In genomic region chr6:13711384-13711725, GRCh38 we compare ENCODE assay signal across 8 cellular contexts. TPM values are rescaled to one million over a fixed set of nuclear protein-coding genes. Genes with fewer than 3 reads are reported as not detected.
DNase-seq lines count a peak whose midpoint lies in the region; ATAC-seq and TF ChIP-seq lines count a peak whose summit lies in the region.

No MANE protein-coding gene starts in this region.

- peak overlapping the region; percentile 91 for H3K27ac ChIP-seq in SJSA1
- H3K27ac ChIP-seq in dorsolateral prefrontal cortex = peak overlapping the region in 57 of 59 donors; percentile 79 to 99 (median 93)

- H3K36me3 Mint-ChIP-seq in natural killer cell = no peaks in the 10 kb centered on the region

- CTCF ChIA-PET in BJ (lab: Yijun Ruan, JAX) = interaction anchor here (0.8 to 1.4 kb wide), 3 partner anchors 53 to 137 kb away, joined by 3 to 4 read pairs (median 3); partner anchors contain the start of gene SIRT5

- peaks cover 12% of the 10 kb centered on the region for H3K4me1 ChIP-seq in SJSA1 (replicated peaks)

- no peaks in the 10 kb centered on the region for H3K27me3 Mint-ChIP-seq in natural killer cell (ENCODE audit: low read depth in 2 of 2)

- H3K9me3 ChIP-seq in SJSA1 (replicated peaks) = 0 out of 2 replicates have a peak, but pooled peaks cover 2% of the 10 kb centered on the region

- H3K27ac Mint-ChIP-seq in natural killer cell = peak overlapping the region in 1 of 2 donors; percentile 87

- DNase-seq in BJ (ENCODE audit: low read depth) (no peak), SJSA1 (ENCODE audit: low read depth in 1 of 2, low spot score in 2 of 2) (peak; percentile 47 to 70), dorsolateral prefrontal cortex (peak in 1 of 10 donors; percentile 49), natural killer cell (peak; percentile 75), NCI-H2196 (lab: John Stamatoyannopoulos, UW; ENCODE audit: unreplicated experiment) (no peak), cerebellum (ENCODE audit: low spot score) (no peak)

- TF ChIP-seq CTCF in BJ (IDR thresholded peaks at IDR 0.05; ENCODE audit: insufficient read depth, low read depth, low read length) (no peak), dorsolateral prefrontal cortex (IDR thresholded peaks at IDR 0.05 in 54 of 56, conservative IDR thresholded peaks at IDR 0.05 in 2 of 56; ENCODE audit: low read depth in 1 of 56, partially characterized antibody in 56 of 56) (peak in 9 of 56 donors; percentile 10 to 25 (median 15)), natural killer cell (IDR thresholded peaks at IDR 0.05) (no peak)

- no peaks in the 10 kb centered on the region for H3K9me3 Mint-ChIP-seq in natural killer cell

- peaks cover 46 to 47% of the 10 kb centered on the region in 2 donors for H3K4me1 Mint-ChIP-seq in natural killer cell

- peak overlapping the region; percentile 71 for H3K4me3 Mint-ChIP-seq in natural killer cell

- intact Hi-C loops in dorsolateral prefrontal cortex (cut with DNase I) = loop anchor here (1.0 to 5.0 kb wide), 6 partner anchors 56 to 224 kb away; partner anchors contain the start of genes MCUR1 (in 2 of the 2), NOL7 (in 2 of the 2), GFOD1 (in 1 of the 2) and SIRT5 (in 1 of the 2)
- intact Hi-C loops in natural killer cell (cut with micrococcal nuclease) = loop anchor here (5.0 kb wide), 1 partner anchor 44 kb away; no protein-coding TSS in a partner anchor

- H3K27me3 ChIP-seq in BJ (ENCODE audit: control insufficient read depth, insufficient read depth, low read length) (no peaks in the 10 kb centered on the region), SJSA1 (replicated peaks) (no peaks in the 10 kb centered on the region), dorsolateral prefrontal cortex (no peaks in the 10 kb centered on the region)

- POLR2A ChIA-PET in BJ (lab: Charles Lee) = no interaction called here

- H3K36me3 ChIP-seq in BJ (ENCODE audit: control insufficient read depth, insufficient read depth, low read length) = no peaks in the 10 kb centered on the region
- H3K36me3 ChIP-seq in SJSA1 = peaks cover 8% of the 10 kb centered on the region

- ATAC-seq in GM18909 (IDR thresholded peaks at IDR 0.05; ENCODE audit: poor library complexity, unreplicated experiment) (peak; percentile 50), HG03135 (IDR thresholded peaks at IDR 0.05; ENCODE audit: unreplicated experiment) (peak; percentile 54), natural killer cell (peak; percentile 43 to 64 (median 58))

- H3K4me3 ChIP-seq in BJ (ENCODE audit: low read depth, low read length) (peak overlapping the region; percentile 49), SJSA1 (peak overlapping the region; percentile 98), dorsolateral prefrontal cortex (peak overlapping the region in 58 of 59 donors; percentile 31 to 95 (median 80))

RNA-seq across cellular contexts. Expression of gene RANBP9, which starts 0.3 kb away (rescaled TPM):
- 14.4 and 23.4 TPM in 2 replicates for polyA plus RNA-seq in BJ (2011; rRNA removed)
- 12.9 and 19.1 TPM in 2 replicates for polyA minus RNA-seq in BJ (2011; rRNA and poly(A)+ RNA removed)
- 24.0 and 38.5 TPM in 2 replicates for total RNA-seq in SJSA1 (2014; rRNA removed; shearing (Covaris generic))
- 10 to 100 TPM; 48.7 to 98.0 (median 80.1) TPM for total RNA-seq in dorsolateral prefrontal cortex
- total RNA-seq in natural killer cell = 10 to 100 TPM; 52.2 to 62.5 (median 57.6) TPM
- 46.8 TPM for total RNA-seq in cerebellum

Comparison
In these comparisons a context has a peak if more than half of its experiments do, and no peak if none do; other contexts are left out.
1. DNase-seq: peak in SJSA1 (2 of 2) and natural killer cell (single experiment); none in BJ (single experiment), NCI-H2196 (single experiment) and cerebellum (single experiment).
2. Peak in every context shown above with its lines, with median percentiles within 50 percentile points of each other: H3K4me3 ChIP-seq and ATAC-seq.